ENCODE assay signal across 16 cellular contexts in genomic region chr2:189408294-189408693, GRCh38. TPM values are rescaled to one million over a fixed set of nuclear protein-coding genes. Genes with fewer than 3 reads are reported as not detected.
DNase-seq lines count a peak whose midpoint lies in the region; FAIRE-seq and TF ChIP-seq lines count a peak whose summit lies in the region.
"Had no signal": no experiment of that assay in that cellular context is flagged by ENCODE, and none has a peak within 500 bp of the region (broad histone marks: within the 10 kb centered on the region; RNA-seq: fewer than 3 reads in every experiment).

No MANE protein-coding gene starts in this region.

- no peaks in the 10 kb centered on the region for H3K9me3 ChIP-seq in SK-N-MC (ENCODE audit: low read depth, low read length)
- H3K9me3 ChIP-seq in fibroblast of lung (ENCODE audit: control insufficient read depth, insufficient read depth, low read depth, low read length) = no peaks in the 10 kb centered on the region
- H3K9me3 ChIP-seq in skeletal muscle tissue (ENCODE audit: control insufficient read depth in 3 of 3, low read length in 3 of 3) = no peaks in the 10 kb centered on the region
- H3K9me3 ChIP-seq in kidney (ENCODE audit: control insufficient read depth in 1 of 2, low read length in 2 of 2) = no peaks in the 10 kb centered on the region
- H3K9me3 ChIP-seq: adrenal gland, BLaER1 had no signal

- intact Hi-C loops in kidney (cut with DNase I) = loop anchor here (10.0 kb wide), 1 partner anchor 323 kb away; no protein-coding TSS in a partner anchor

- no peak for FAIRE-seq in frontal cortex (lab: Jason Lieb, UNC)
- no peak for FAIRE-seq in kidney (lab: Jason Lieb, UNC)

- H3K27me3 ChIP-seq in fibroblast of lung (ENCODE audit: control insufficient read depth, insufficient read depth, low read length) = no peaks in the 10 kb centered on the region
- H3K27me3 ChIP-seq in skeletal muscle tissue (ENCODE audit: control insufficient read depth in 3 of 3, insufficient read depth in 3 of 3, low read length in 3 of 3) = no peaks in the 10 kb centered on the region
- H3K27me3 ChIP-seq: adrenal gland, BLaER1 had no signal

- TF ChIP-seq CTCF in fibroblast of lung (conservative IDR thresholded peaks at IDR 0.05 in 1 of 2, IDR thresholded peaks at IDR 0.05 in 1 of 2; ENCODE audit: low read depth in 1 of 2, low read length in 2 of 2) = no peak
- no peak for TF ChIP-seq CTCF in kidney (IDR thresholded peaks at IDR 0.05; ENCODE audit: borderline replicate concordance, extremely low read depth, insufficient read depth)

- H3K4me3 ChIP-seq in SK-N-MC (peak overlapping the region; percentile 71), fibroblast of lung (replicated peaks in 1 of 4; ENCODE audit: control extremely low read depth in 1 of 4, insufficient read depth in 1 of 4, low read depth in 3 of 4, low read length in 4 of 4) (peak overlapping the region in 1 of 4 experiments; percentile 36), skeletal muscle tissue (ENCODE audit: low read length in 3 of 3) (peak overlapping the region in 1 of 3 donors; percentile 15), kidney (ENCODE audit: low read length in 2 of 2) (no peak overlapping the region)
- H3K4me3 ChIP-seq: BLaER1 had no signal

- H3K36me3 ChIP-seq in SK-N-MC (ENCODE audit: insufficient read depth, low read length) = no peaks in the 10 kb centered on the region
- H3K36me3 ChIP-seq in fibroblast of lung (ENCODE audit: control insufficient read depth, insufficient read depth, low read length) = no peaks in the 10 kb centered on the region
- H3K36me3 ChIP-seq in skeletal muscle tissue (ENCODE audit: control insufficient read depth in 3 of 3, insufficient read depth in 3 of 3, low read length in 3 of 3) = no peaks in the 10 kb centered on the region
- H3K36me3 ChIP-seq in kidney (ENCODE audit: control insufficient read depth in 1 of 2, insufficient read depth in 2 of 2, low read length in 2 of 2) = no peaks in the 10 kb centered on the region
- H3K36me3 ChIP-seq: adrenal gland, BLaER1 had no signal

- H3K4me1 ChIP-seq in fibroblast of lung (ENCODE audit: control insufficient read depth, extremely low read depth, insufficient read depth, low read length) (peaks cover 8% of the 10 kb centered on the region), skeletal muscle tissue (ENCODE audit: control insufficient read depth in 3 of 3, insufficient read depth in 3 of 3, low read length in 3 of 3) (peaks cover 0 to 3% (median 0%) of the 10 kb centered on the region in 3 donors), kidney (ENCODE audit: control insufficient read depth in 1 of 2, insufficient read depth in 1 of 2, low read depth in 1 of 2, low read length in 2 of 2) (no peaks in the 10 kb centered on the region)
- H3K4me1 ChIP-seq: BLaER1 had no signal

- DNase-seq in EH (ENCODE audit: low read depth) = peak; percentile 32
- no peak for DNase-seq in SK-N-MC (ENCODE audit: low read depth, low spot score)
- DNase-seq in fibroblast of lung (ENCODE audit: low read depth in 2 of 2) = no peak
- no peak for DNase-seq in NOMO-1 treated with DMSO at 0.1 percent for 48 hours (lab: John Stamatoyannopoulos, UW; ENCODE audit: unreplicated experiment)
- no peak for DNase-seq in NCI-H1694 treated with DMSO at 0.1 percent for 48 hours (lab: John Stamatoyannopoulos, UW)
- no peak for DNase-seq in frontal cortex (ENCODE audit: low spot score in 2 of 2)
- no peak for DNase-seq in kidney
- DNase-seq: activated CD4-positive, CD25-positive, alpha-beta regulatory T cell; adrenal gland; DMS79 treated with DMSO at 0.1 percent for 48 hours; glutamatergic neuron; H9; Karpas-422; NCI-H2081 treated with DMSO at 0.1 percent for 48 hours had no signal

- no peaks in the 10 kb centered on the region for H3K79me2 ChIP-seq in fibroblast of lung (ENCODE audit: control insufficient read depth, insufficient read depth, low read length)

- peak overlapping the region; percentile 64 for H3K4me2 ChIP-seq in fibroblast of lung (ENCODE audit: extremely low read depth, insufficient read depth, low read length)
- H3K4me2 ChIP-seq: BLaER1 had no signal

- peak overlapping the region; percentile 92 for H3K27ac ChIP-seq in SK-N-MC
- H3K27ac ChIP-seq in fibroblast of lung (ENCODE audit: insufficient read depth, low read length) = peak overlapping the region; percentile 58
- H3K27ac ChIP-seq in skeletal muscle tissue (ENCODE audit: low read depth, low read length) = peak overlapping the region; percentile 38
- no peak overlapping the region for H3K27ac ChIP-seq in kidney (ENCODE audit: low read depth in 2 of 2, low read length in 2 of 2)
- H3K27ac ChIP-seq: BLaER1 had no signal

- H2AFZ ChIP-seq in fibroblast of lung (ENCODE audit: low read length) = no peak overlapping the region

- no peaks in the 10 kb centered on the region for H4K20me1 ChIP-seq in fibroblast of lung (ENCODE audit: control insufficient read depth, extremely low read depth, insufficient read depth, low read length)
- H4K20me1 ChIP-seq: BLaER1 had no signal

- no peak overlapping the region for H3K9ac ChIP-seq in SK-N-MC (ENCODE audit: insufficient read length)
- H3K9ac ChIP-seq in fibroblast of lung (ENCODE audit: insufficient read depth, low read length) = no peak overlapping the region
- no peak overlapping the region for H3K9ac ChIP-seq in skeletal muscle tissue (ENCODE audit: low read depth in 1 of 3, low read length in 3 of 3)
- no peak overlapping the region for H3K9ac ChIP-seq in kidney (ENCODE audit: low read length in 2 of 2)
- H3K9ac ChIP-seq: BLaER1 had no signal

RNA-seq across cellular contexts. Expression of gene WDR75, which starts 33.0 kb away (rescaled TPM):
- total RNA-seq in fibroblast of lung (46.0 and 54.0 TPM in 2 replicates), skeletal muscle tissue (40.7 TPM), frontal cortex (64.4 TPM), kidney (28.3 TPM)
- polyA plus RNA-seq in fibroblast of lung (33.9 and 36.4 TPM in 2 replicates), kidney (ENCODE audit: insufficient read depth, low read depth, low replicate concordance) (15.6 TPM)
- 22.9 and 30.8 TPM in 2 replicates for polyA plus RNA-seq in fibroblast of lung (2012)
- polyA minus RNA-seq in fibroblast of lung (ENCODE audit: low replicate concordance) = 29.1 and 35.0 TPM in 2 replicates

Comparison
In these comparisons a context has a peak if more than half of its experiments do, and no peak if none do; other contexts are left out.
1. H3K27ac ChIP-seq: peak in SK-N-MC (single experiment), fibroblast of lung (single experiment) and skeletal muscle tissue (single experiment); none in kidney (0 of 2).